ENCODE assay signal across 8 cellular contexts in the genomic region with DNA sequence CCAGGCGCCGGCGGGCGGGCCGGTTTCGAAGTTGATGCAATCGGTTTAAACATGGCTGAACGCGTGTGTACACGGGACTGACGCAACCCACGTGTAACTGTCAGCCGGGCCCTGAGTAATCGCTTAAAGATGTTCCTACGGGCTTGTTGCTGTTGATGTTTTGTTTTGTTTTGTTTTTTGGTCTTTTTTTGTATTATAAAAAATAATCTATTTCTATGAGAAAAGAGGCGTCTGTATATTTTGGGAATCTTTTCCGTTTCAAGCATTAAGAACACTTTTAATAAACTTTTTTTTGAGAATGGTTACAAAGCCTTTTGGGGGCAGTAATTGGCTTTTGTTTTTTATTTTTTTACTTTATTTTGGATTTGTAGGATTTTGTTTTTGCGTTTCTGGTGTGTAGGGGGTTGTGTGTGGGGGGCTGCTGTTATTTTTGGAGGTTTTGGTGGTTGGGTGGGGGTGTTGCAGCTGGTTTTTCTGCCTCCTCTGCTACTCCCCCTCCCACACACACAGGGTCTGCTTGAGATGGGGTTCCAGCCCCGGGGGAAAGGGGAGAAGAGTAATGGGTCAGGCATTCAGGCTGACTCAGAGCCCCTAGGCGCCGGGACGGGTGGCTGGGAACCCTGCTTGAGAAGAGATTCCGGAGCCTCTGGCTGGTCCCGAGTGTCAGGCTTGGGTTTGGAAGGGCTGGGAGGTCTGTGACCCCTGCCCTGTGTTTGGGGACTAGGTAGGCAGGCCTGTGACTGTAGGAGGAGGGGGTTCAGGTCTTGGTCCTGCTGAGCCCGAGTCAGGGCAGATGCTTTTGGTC. TPM values are rescaled to one million over a fixed set of nuclear protein-coding genes. Genes with fewer than 3 reads are reported as not detected.
DNase-seq lines count a peak whose midpoint lies in the region; ATAC-seq and TF ChIP-seq lines count a peak whose summit lies in the region.

No MANE protein-coding gene starts in this region.

- CTCF ChIA-PET in activated CD8-positive, alpha-beta memory T cell treated with anti-CD3 and anti-CD28 coated beads, Interleukin-2, amount 10 ng/mL, durations not matched to agents 7 days and 5 days (lab: Charles Lee), result interaction anchor here (1.6 to 6.1 kb wide), 6 partner anchors 38 to 272 kb away, joined by 4 to 154 read pairs (median 5); no protein-coding TSS in a partner anchor

- H3K4me1 ChIP-seq in endodermal cell (ENCODE audit: control insufficient read depth, insufficient read depth, low read length), result peaks cover 27% of the 10 kb centered on the region

- H3K4me3 Mint-ChIP-seq in activated CD8-positive, alpha-beta memory T cell treated with anti-CD3 and anti-CD28 coated beads, Interleukin-2, amount 10 ng/mL, durations not matched to agents 7 days and 5 days, result peak overlapping the region; percentile 83
- peak overlapping the region; percentile 73 for H3K4me3 Mint-ChIP-seq in endodermal cell

- H3K4me1 Mint-ChIP-seq in activated CD8-positive, alpha-beta memory T cell treated with anti-CD3 and anti-CD28 coated beads, Interleukin-2, amount 10 ng/mL, durations not matched to agents 7 days and 5 days, result peaks cover 17% of the 10 kb centered on the region
- H3K4me1 Mint-ChIP-seq in endodermal cell, result peaks cover 47% of the 10 kb centered on the region

- peak overlapping the region; percentile 77 for H3K9ac ChIP-seq in endodermal cell (ENCODE audit: extremely low read depth, low read length, poor library complexity, severe bottlenecking)

- H3K27me3 Mint-ChIP-seq in activated CD8-positive, alpha-beta memory T cell treated with anti-CD3 and anti-CD28 coated beads, Interleukin-2, amount 10 ng/mL, durations not matched to agents 7 days and 5 days, result no peaks in the 10 kb centered on the region
- H3K27me3 Mint-ChIP-seq in endodermal cell (ENCODE audit: insufficient read depth), result peaks cover 6% of the 10 kb centered on the region

- peak; percentile 98 for DNase-seq in ELR (ENCODE audit: low read depth)
- DNase-seq in NOMO-1 (lab: John Stamatoyannopoulos, UW; ENCODE audit: unreplicated experiment in 2 of 2), result peak; percentile 91
- DNase-seq in activated CD8-positive, alpha-beta memory T cell treated with anti-CD3 and anti-CD28 coated beads, Interleukin-2, amount 10 ng/mL, durations not matched to agents 7 days and 5 days, result peak; percentile 92
- DNase-seq in endodermal cell, result peak; percentile 85
- peak; percentile 45 for DNase-seq in midbrain (lab: John Stamatoyannopoulos, UW)
- DNase-seq in stimulated activated CD8-positive, alpha-beta memory T cell treated with anti-CD3 and anti-CD28 coated beads, Interleukin-4, amount 100 ng/mL, for 1 hour (ENCODE audit: low read depth in 2 of 2, low spot score in 1 of 2), result peak; percentile 40 to 55

- ATAC-seq in HG03571 (IDR thresholded peaks at IDR 0.05; ENCODE audit: unreplicated experiment) (peak; percentile 29), HG02642 (IDR thresholded peaks at IDR 0.05; ENCODE audit: poor library complexity, unreplicated experiment) (no peak)
- ATAC-seq in activated CD8-positive, alpha-beta memory T cell treated with anti-CD3 and anti-CD28 coated beads, Interleukin-2, amount 10 ng/mL, durations not matched to agents 7 days and 5 days, result peak; percentile 28

- TF ChIP-seq CTCF in endodermal cell (conservative IDR thresholded peaks at IDR 0.05), result no peak

- H3K9me3 ChIP-seq in endodermal cell (ENCODE audit: control insufficient read depth, low read length), result no peaks in the 10 kb centered on the region

- peaks cover 14% of the 10 kb centered on the region for H3K36me3 Mint-ChIP-seq in activated CD8-positive, alpha-beta memory T cell treated with anti-CD3 and anti-CD28 coated beads, Interleukin-2, amount 10 ng/mL, durations not matched to agents 7 days and 5 days
- no peaks in the 10 kb centered on the region for H3K36me3 Mint-ChIP-seq in endodermal cell (ENCODE audit: low read depth)

- peak overlapping the region; percentile 97 for H3K27ac Mint-ChIP-seq in activated CD8-positive, alpha-beta memory T cell treated with anti-CD3 and anti-CD28 coated beads, Interleukin-2, amount 10 ng/mL, durations not matched to agents 7 days and 5 days
- peak overlapping the region; percentile 91 for H3K27ac Mint-ChIP-seq in endodermal cell

- no peak overlapping the region for H3K27ac ChIP-seq in endodermal cell (ENCODE audit: low read depth, low read length)

- no peaks in the 10 kb centered on the region for H3K27me3 ChIP-seq in endodermal cell (ENCODE audit: control insufficient read depth, insufficient read depth, low read length, poor library complexity, severe bottlenecking)

- WGBS in endodermal cell (ENCODE audit: insufficient coverage in 1 of 2, insufficient read length in 1 of 2), 2 experiments, result 7 to 23% methylated on average over 4 to 20 of the region's 25 CpGs

- H3K4me3 ChIP-seq in endodermal cell (ENCODE audit: low read length), result peak overlapping the region; percentile 90

- H3K36me3 ChIP-seq in endodermal cell (ENCODE audit: control insufficient read depth, insufficient read depth, low read length), result no peaks in the 10 kb centered on the region

- H3K9me3 Mint-ChIP-seq in activated CD8-positive, alpha-beta memory T cell treated with anti-CD3 and anti-CD28 coated beads, Interleukin-2, amount 10 ng/mL, durations not matched to agents 7 days and 5 days (ENCODE audit: low read depth), result no peaks in the 10 kb centered on the region
- no peaks in the 10 kb centered on the region for H3K9me3 Mint-ChIP-seq in endodermal cell

RNA-seq across cellular contexts. Expression of a gene that starts 1.9 kb away (rescaled TPM):
- 10 to 100 TPM; 32.6 to 34.6 TPM for total RNA-seq in activated CD8-positive, alpha-beta memory T cell treated with anti-CD3 and anti-CD28 coated beads, Interleukin-2, amount 10 ng/mL, durations not matched to agents 7 days and 5 days
- total RNA-seq in endodermal cell, result 10 to 100 TPM; 14.9 to 15.1 TPM
- 11.9 TPM for polyA plus RNA-seq in endodermal cell (2013, experiment 1 of 2)
- 8.9 TPM for polyA plus RNA-seq in endodermal cell (2013, experiment 2 of 2)

RNA-seq across cellular contexts. Expression of a gene that starts 39.0 kb away (rescaled TPM):
- total RNA-seq in activated CD8-positive, alpha-beta memory T cell treated with anti-CD3 and anti-CD28 coated beads, Interleukin-2, amount 10 ng/mL, durations not matched to agents 7 days and 5 days, result 10 to 100 TPM; 24.2 to 25.4 TPM
- 10 to 100 TPM; 28.0 to 30.9 TPM for total RNA-seq in endodermal cell
- polyA plus RNA-seq in endodermal cell (2013, experiment 1 of 2), result 27.7 TPM
- 22.7 TPM for polyA plus RNA-seq in endodermal cell (2013, experiment 2 of 2)

Comparison
In these comparisons a context has a peak if more than half of its experiments do, and no peak if none do; other contexts are left out.
1. DNase-seq: peak in every context shown above with its lines; median percentile 98 in ELR; 92 in activated CD8-positive, alpha-beta memory T cell treated with anti-CD3 and anti-CD28 coated beads, Interleukin-2, amount 10 ng/mL, durations not matched to agents 7 days and 5 days; 91 in NOMO-1; 85 in endodermal cell; 48 in stimulated activated CD8-positive, alpha-beta memory T cell treated with anti-CD3 and anti-CD28 coated beads, Interleukin-4, amount 100 ng/mL, for 1 hour; 45 in midbrain.